ENCODE assay signal across 8 cellular contexts in the genomic region with DNA sequence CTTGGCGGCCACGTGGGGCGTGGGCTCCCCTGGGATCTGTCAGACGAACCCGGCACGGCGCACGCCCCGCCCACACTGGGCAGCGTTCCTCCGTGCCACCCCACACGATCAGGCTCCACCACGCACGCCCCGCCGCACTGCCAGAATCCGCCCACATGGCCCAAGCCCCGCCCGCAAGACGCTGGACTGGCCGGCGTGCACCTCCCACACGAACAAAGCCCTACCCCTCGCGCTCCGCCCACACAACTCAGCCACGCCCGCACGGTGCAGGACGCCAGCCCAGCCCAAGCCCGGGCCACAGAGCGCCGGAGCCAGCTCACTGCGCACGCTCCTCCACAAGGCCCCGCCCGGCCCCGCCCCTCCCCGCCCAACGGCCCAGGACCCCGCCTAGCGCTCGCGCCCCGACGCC. TPM values are rescaled to one million over a fixed set of nuclear protein-coding genes. Genes with fewer than 3 reads are reported as not detected.
DNase-seq lines count a peak whose midpoint lies in the region; ATAC-seq and TF ChIP-seq lines count a peak whose summit lies in the region.

No MANE protein-coding gene starts in this region.

- H3K27me3 Mint-ChIP-seq in activated CD8-positive, alpha-beta T cell treated with anti-CD3 and anti-CD28 coated beads for 36 hours = no peaks in the 10 kb centered on the region
- H3K27me3 Mint-ChIP-seq in stimulated activated memory B cell treated with anti-CD40 and anti-IgM and Interleukin-4, amounts not matched to agents 10 μg/mL and 1 μg/mL and 100 μg/mL, for 72 hours = no peaks in the 10 kb centered on the region

- H3K36me3 ChIP-seq in mucosa of descending colon (ENCODE audit: low read depth) = no peaks in the 10 kb centered on the region

- TF ChIP-seq CTCF in activated CD8-positive, alpha-beta T cell treated with anti-CD3 and anti-CD28 coated beads for 36 hours (IDR thresholded peaks at IDR 0.05) = no peak
- no peak for TF ChIP-seq CTCF in epithelial cell of proximal tubule (conservative IDR thresholded peaks at IDR 0.05; ENCODE audit: low read depth, low read length)
- no peak for TF ChIP-seq CTCF in mucosa of descending colon (IDR thresholded peaks at IDR 0.05)

- DNase-seq in COLO829 (ENCODE audit: low spot score) = peak; percentile 98
- DNase-seq in NCI-H526 (lab: John Stamatoyannopoulos, UW) = peak; percentile 88 to 98
- peak; percentile 98 for DNase-seq in activated CD8-positive, alpha-beta T cell treated with anti-CD3 and anti-CD28 coated beads for 36 hours
- peak; percentile 53 for DNase-seq in epithelial cell of proximal tubule (ENCODE audit: low read depth)
- DNase-seq in mucosa of descending colon = peak; percentile 99 to 100 (median 100)

- intact Hi-C loops in activated CD8-positive, alpha-beta T cell treated with anti-CD3 and anti-CD28 coated beads for 36 hours (cut with micrococcal nuclease) = no loop called here
- intact Hi-C loops in mucosa of descending colon (cut with DNase I, micrococcal nuclease) = no loop called here

- CTCF ChIA-PET in activated CD8-positive, alpha-beta T cell treated with anti-CD3 and anti-CD28 coated beads for 36 hours (lab: Charles Lee) = interaction anchor here (0.9 kb wide), 1 partner anchor 14 kb away, joined by 3 read pairs; no protein-coding TSS in a partner anchor

- H3K9me3 ChIP-seq in mucosa of descending colon = no peaks in the 10 kb centered on the region

- peaks cover 6% of the 10 kb centered on the region for H3K4me1 ChIP-seq in mucosa of descending colon (ENCODE audit: low read depth)

- peak overlapping the region; percentile 85 for H3K27ac Mint-ChIP-seq in activated CD8-positive, alpha-beta T cell treated with anti-CD3 and anti-CD28 coated beads for 36 hours
- H3K27ac Mint-ChIP-seq in stimulated activated memory B cell treated with anti-CD40 and anti-IgM and Interleukin-4, amounts not matched to agents 10 μg/mL and 1 μg/mL and 100 μg/mL, for 72 hours = peak overlapping the region; percentile 95

- peak; percentile 78 for ATAC-seq in GM19455 (IDR thresholded peaks at IDR 0.05; ENCODE audit: unreplicated experiment)
- ATAC-seq in HG03565 (IDR thresholded peaks at IDR 0.05; ENCODE audit: unreplicated experiment) = peak; percentile 69
- ATAC-seq in activated CD8-positive, alpha-beta T cell treated with anti-CD3 and anti-CD28 coated beads for 36 hours = peak; percentile 78
- ATAC-seq in mucosa of descending colon = peak; percentile 89
- peak; percentile 93 for ATAC-seq in stimulated activated memory B cell treated with anti-CD40 and anti-IgM and Interleukin-4, amounts not matched to agents 10 μg/mL and 1 μg/mL and 100 μg/mL, for 72 hours

- H3K4me3 Mint-ChIP-seq in activated CD8-positive, alpha-beta T cell treated with anti-CD3 and anti-CD28 coated beads for 36 hours = peak overlapping the region; percentile 85
- H3K4me3 Mint-ChIP-seq in stimulated activated memory B cell treated with anti-CD40 and anti-IgM and Interleukin-4, amounts not matched to agents 10 μg/mL and 1 μg/mL and 100 μg/mL, for 72 hours = peak overlapping the region; percentile 88

- POLR2A ChIA-PET in activated CD8-positive, alpha-beta T cell treated with anti-CD3 and anti-CD28 coated beads for 36 hours (lab: Charles Lee) = interaction anchor here (0.9 to 1.2 kb wide), 2 partner anchors 9 to 55 kb away, joined by 3 read pairs; no protein-coding TSS in a partner anchor

- H3K9me3 Mint-ChIP-seq in activated CD8-positive, alpha-beta T cell treated with anti-CD3 and anti-CD28 coated beads for 36 hours = no peaks in the 10 kb centered on the region
- H3K9me3 Mint-ChIP-seq in stimulated activated memory B cell treated with anti-CD40 and anti-IgM and Interleukin-4, amounts not matched to agents 10 μg/mL and 1 μg/mL and 100 μg/mL, for 72 hours = no peaks in the 10 kb centered on the region

- H3K4me3 ChIP-seq in epithelial cell of proximal tubule (ENCODE audit: low read depth, low read length) = peak overlapping the region; percentile 76
- H3K4me3 ChIP-seq in mucosa of descending colon = peak overlapping the region; percentile 35

- peaks cover 33% of the 10 kb centered on the region for H3K4me1 Mint-ChIP-seq in activated CD8-positive, alpha-beta T cell treated with anti-CD3 and anti-CD28 coated beads for 36 hours (ENCODE audit: low read depth)
- H3K4me1 Mint-ChIP-seq in stimulated activated memory B cell treated with anti-CD40 and anti-IgM and Interleukin-4, amounts not matched to agents 10 μg/mL and 1 μg/mL and 100 μg/mL, for 72 hours = peaks cover 56% of the 10 kb centered on the region

- peaks cover 29% of the 10 kb centered on the region for H3K36me3 Mint-ChIP-seq in activated CD8-positive, alpha-beta T cell treated with anti-CD3 and anti-CD28 coated beads for 36 hours (ENCODE audit: low read depth)
- peaks cover 32% of the 10 kb centered on the region for H3K36me3 Mint-ChIP-seq in stimulated activated memory B cell treated with anti-CD40 and anti-IgM and Interleukin-4, amounts not matched to agents 10 μg/mL and 1 μg/mL and 100 μg/mL, for 72 hours

RNA-seq across cellular contexts. Expression of a gene that starts 0.6 kb away (rescaled TPM):
- 10 to 100 TPM; 34.0 to 34.6 TPM for total RNA-seq in activated CD8-positive, alpha-beta T cell treated with anti-CD3 and anti-CD28 coated beads for 36 hours
- total RNA-seq in epithelial cell of proximal tubule (25.9 and 39.4 TPM in 2 replicates), mucosa of descending colon (10 to 100 TPM; 13.9 to 22.3 (median 19.0) TPM)

Comparison
In these comparisons a context has a peak if more than half of its experiments do, and no peak if none do; other contexts are left out.
1. Peak in every context shown above with its lines: DNase-seq, ATAC-seq and H3K4me3 ChIP-seq.